21 cellular contexts compared by ENCODE assay signal in the genomic region with DNA sequence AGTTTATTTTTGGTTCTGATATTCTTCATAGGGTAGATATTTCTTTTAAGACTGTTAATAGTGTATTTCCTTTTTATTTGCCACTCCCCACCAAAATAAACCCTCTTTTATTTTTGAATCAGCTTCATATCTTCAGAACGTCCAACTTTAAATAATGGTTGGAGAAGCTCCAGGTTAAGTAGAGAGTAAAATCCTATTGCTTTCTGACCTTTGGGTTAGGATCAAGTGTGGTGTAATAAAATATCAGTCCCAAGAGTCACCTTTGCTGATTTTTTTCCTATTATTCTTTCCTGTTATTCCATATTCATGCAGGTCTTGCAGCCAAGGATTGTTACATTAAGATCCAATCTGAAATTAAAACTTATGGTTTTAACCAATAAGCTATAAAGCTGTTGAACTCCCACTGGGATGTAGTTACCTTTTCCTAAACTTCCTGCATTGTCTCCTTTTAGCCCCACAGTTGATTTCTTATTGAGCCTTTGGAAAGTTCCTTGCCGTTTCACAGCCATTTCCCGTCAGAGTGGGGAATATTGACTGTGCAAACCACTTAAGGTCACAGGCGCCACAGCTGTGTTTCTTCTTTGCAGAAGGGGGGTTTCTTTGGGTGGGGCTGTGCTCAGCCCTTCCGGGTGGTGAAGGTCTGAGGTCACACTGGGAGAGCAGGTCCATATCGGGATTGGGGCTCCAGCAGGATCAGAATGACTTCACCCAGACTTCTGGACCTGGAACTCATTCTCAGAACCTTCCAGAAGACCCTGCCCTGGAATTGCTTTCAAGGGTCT.
"Had no signal": no experiment of that assay in that cellular context is flagged by ENCODE, and none has a peak within 500 bp of the region (broad histone marks: within the 10 kb centered on the region; RNA-seq: fewer than 3 reads in every experiment).

No MANE protein-coding gene starts in this region.

- DNase-seq: activated CD4-positive, alpha-beta T cell treated with anti-CD3 and anti-CD28 coated beads, Interleukin-2, amount 10 ng/mL, durations not matched to agents 7 days and 5 days; activated CD4-positive, CD25-positive, alpha-beta regulatory T cell treated with anti-CD3 and anti-CD28 coated beads, Interleukin-2, amount 50 U/mL, for 72 hours; activated CD8-positive, alpha-beta T cell treated with anti-CD3 and anti-CD28 coated beads for 36 hours; activated naive CD4-positive, alpha-beta T cell; activated T-cell treated with anti-CD3 and anti-CD28 coated beads, Interleukin-2, amount 50 U/mL, for 48 hours; cerebellar nuclear complex; colonic mucosa; effector CD8-positive, alpha-beta T cell; glutamatergic neuron; hippocampal formation; left colon; naive thymus-derived CD4-positive, alpha-beta T cell; occipital lobe; right cardiac atrium; stimulated activated CD4-positive, alpha-beta T cell treated with anti-CD3 and anti-CD28 coated beads, Interleukin-2, amount 100 ng/mL, for 48 hours; stimulated activated naive CD4-positive, alpha-beta T cell treated with Interleukin-2 at 50 U/mL for 16 hours; T-helper 2 cell had no signal

- H3K4me1 ChIP-seq: colonic mucosa had no signal

- H3K27me3 ChIP-seq: colonic mucosa, tibial nerve had no signal

- H3K4me3 ChIP-seq: colonic mucosa, tibial nerve had no signal

- H3K36me3 ChIP-seq: colonic mucosa, tibial nerve had no signal

- H3K27ac ChIP-seq: colonic mucosa, epithelial cell of prostate had no signal

- ATAC-seq: activated CD8-positive, alpha-beta T cell treated with anti-CD3 and anti-CD28 coated beads for 36 hours; activated naive CD4-positive, alpha-beta T cell treated with anti-CD3 and anti-CD28 coated beads, Interleukin-2, amount 50 U/mL, for 72 hours; left colon; naive thymus-derived CD4-positive, alpha-beta T cell; SK-N-SH treated with all-trans-retinoic acid at 6 μM for 48 hours had no signal

- H3K9me3 ChIP-seq: colonic mucosa had no signal
